9 cellular contexts compared by ENCODE assay signal in genomic region chr14:91177073-91177796, GRCh38.
DNase-seq lines count a peak whose midpoint lies in the region; ATAC-seq and TF ChIP-seq lines count a peak whose summit lies in the region.
"Had no signal": no experiment of that assay in that cellular context is flagged by ENCODE, and none has a peak within 500 bp of the region (broad histone marks: within the 10 kb centered on the region; RNA-seq: fewer than 3 reads in every experiment).

No MANE protein-coding gene starts in this region.

- peaks cover 20% of the 10 kb centered on the region for H3K4me1 ChIP-seq in left ventricle myocardium inferior
- peaks cover 5 to 10% of the 10 kb centered on the region in 2 donors for H3K4me1 ChIP-seq in gastrocnemius medialis

- H3K9me3 ChIP-seq in SU-DHL-6 (ENCODE audit: insufficient read depth, low read length) (no peaks in the 10 kb centered on the region), left ventricle myocardium inferior (replicated peaks) (no peaks in the 10 kb centered on the region), gastrocnemius medialis (no peaks in the 10 kb centered on the region)

- no peaks in the 10 kb centered on the region for H3K9me3 Mint-ChIP-seq in activated naive CD8-positive, alpha-beta T cell (ENCODE audit: low read depth)

- DNase-seq in 8988T (peak; percentile 50), GM13977 (ENCODE audit: low spot score) (peak; percentile 73), NCI-H1092 treated with DMSO at 0.1 percent for 48 hours (lab: John Stamatoyannopoulos, UW) (peak; percentile 83), left ventricle myocardium inferior (no peak), gastrocnemius medialis (no peak)

- H3K27ac ChIP-seq in SU-DHL-6 (ENCODE audit: low read depth, low read length) (no peak overlapping the region), left ventricle myocardium inferior (replicated peaks) (peak overlapping the region; percentile 13), gastrocnemius medialis (peak overlapping the region in 3 of 4 donors; percentile 5 to 40 (median 27))

- TF ChIP-seq POLR2A in gastrocnemius medialis (IDR thresholded peaks at IDR 0.05), result no peak

- H4K20me1 ChIP-seq in SU-DHL-6 (ENCODE audit: low read depth, low read length), result no peaks in the 10 kb centered on the region

- H3K36me3 Mint-ChIP-seq in activated naive CD8-positive, alpha-beta T cell, result peaks cover 7% of the 10 kb centered on the region

- no peak overlapping the region for H2AFZ ChIP-seq in SU-DHL-6 (ENCODE audit: low read depth, low read length, severe bottlenecking)

- no peak overlapping the region for H3K4me2 ChIP-seq in SU-DHL-6 (ENCODE audit: low read depth, low read length, poor library complexity, severe bottlenecking)

- in situ Hi-C loops in GM13977 (cut with MboI; ENCODE audit: low pct_unique_long_range_greater_than_20kb, low sequenced_read_pairs, unreplicated experiment), result loop anchor here (10.0 to 25.0 kb wide), 2 partner anchors 108 to 260 kb away; no protein-coding TSS in a partner anchor
- in situ Hi-C loops in gastrocnemius medialis (cut with MboI; ENCODE audit: low sequenced_read_pairs in 4 of 4), result loop anchor here (5.0 to 25.0 kb wide), 9 partner anchors 105 to 275 kb away; no protein-coding TSS in a partner anchor

- H3K79me2 ChIP-seq in SU-DHL-6 (ENCODE audit: insufficient read depth, low read length), result no peaks in the 10 kb centered on the region

- no peaks in the 10 kb centered on the region for H3K9me2 ChIP-seq in SU-DHL-6 (replicated peaks; ENCODE audit: insufficient read depth, low read length)

- H3K27ac Mint-ChIP-seq in activated naive CD8-positive, alpha-beta T cell, result peak overlapping the region; percentile 54

- no peaks in the 10 kb centered on the region for H3K27me3 Mint-ChIP-seq in activated naive CD8-positive, alpha-beta T cell

- no peaks in the 10 kb centered on the region for H3K36me3 ChIP-seq in SU-DHL-6 (ENCODE audit: low read length)
- peaks cover 89% of the 10 kb centered on the region for H3K36me3 ChIP-seq in left ventricle myocardium inferior
- peaks cover 0 to 25% of the 10 kb centered on the region in 2 donors for H3K36me3 ChIP-seq in gastrocnemius medialis

- H3K4me1 Mint-ChIP-seq in activated naive CD8-positive, alpha-beta T cell (ENCODE audit: low read depth), result peaks cover 11% of the 10 kb centered on the region

- TF ChIP-seq CTCF in GM13977 (IDR thresholded peaks at IDR 0.05; ENCODE audit: extremely low read depth, insufficient read depth, missing control alignments), result peak; percentile 74
- peak; percentile 75 for TF ChIP-seq CTCF in SU-DHL-6 (IDR thresholded peaks at IDR 0.05; ENCODE audit: insufficient read depth, low read length, poor library complexity, severe bottlenecking)
- peak; percentile 82 for TF ChIP-seq CTCF in left ventricle myocardium inferior (IDR thresholded peaks at IDR 0.05; ENCODE audit: borderline replicate concordance)
- TF ChIP-seq CTCF in gastrocnemius medialis (IDR thresholded peaks at IDR 0.05 in 4 of 5, conservative IDR thresholded peaks at IDR 0.05 in 1 of 5), result peak; percentile 23 to 72 (median 60)

- no peak overlapping the region for H3K4me3 Mint-ChIP-seq in activated naive CD8-positive, alpha-beta T cell

- no peaks in the 10 kb centered on the region for H3K27me3 ChIP-seq in SU-DHL-6 (ENCODE audit: low read length)
- H3K27me3 ChIP-seq in left ventricle myocardium inferior (ENCODE audit: low read depth), result no peaks in the 10 kb centered on the region
- no peaks in the 10 kb centered on the region for H3K27me3 ChIP-seq in gastrocnemius medialis

- intact Hi-C loops in left ventricle myocardium inferior (cut with micrococcal nuclease) (no loop called here), gastrocnemius medialis (cut with DNase I; ENCODE audit: low total_unique reads) (loop anchor here (1.0 kb wide), 1 partner anchor 109 kb away; no protein-coding TSS in a partner anchor)

- no peak overlapping the region for H3K9ac ChIP-seq in SU-DHL-6 (ENCODE audit: low read length)

- H3K4me3 ChIP-seq in SU-DHL-6 (ENCODE audit: insufficient read depth, low read length, poor library complexity, severe bottlenecking) (no peak overlapping the region), left ventricle myocardium inferior (no peak overlapping the region), gastrocnemius medialis (no peak overlapping the region)
- H3K4me3 ChIP-seq: skin epidermis had no signal

- no peaks in the 10 kb centered on the region for H3F3A ChIP-seq in SU-DHL-6 (ENCODE audit: insufficient read depth)

- ATAC-seq in gastrocnemius medialis (no peak), HG02870 (IDR thresholded peaks at IDR 0.05; ENCODE audit: unreplicated experiment) (no peak)

Comparison
In these comparisons a context has a peak if more than half of its experiments do, and no peak if none do; other contexts are left out.
1. DNase-seq: peak in 8988T (single experiment), GM13977 (single experiment) and NCI-H1092 treated with DMSO at 0.1 percent for 48 hours (single experiment); none in left ventricle myocardium inferior (single experiment) and gastrocnemius medialis (0 of 2).
2. Peak in every context shown above with its lines, with median percentiles within 50 percentile points of each other: CTCF ChIP-seq.